Comparison of ENCODE assay signal across 21 cellular contexts in genomic region chrX:104330966-104331365, GRCh38.
DNase-seq lines count a peak whose midpoint lies in the region; ATAC-seq and TF ChIP-seq lines count a peak whose summit lies in the region.
"Had no signal": no experiment of that assay in that cellular context is flagged by ENCODE, and none has a peak within 500 bp of the region (broad histone marks: within the 10 kb centered on the region; RNA-seq: fewer than 3 reads in every experiment).

No MANE protein-coding gene starts in this region.

- no peaks in the 10 kb centered on the region for H3K36me3 ChIP-seq in GM23248 (ENCODE audit: low read depth)
- H3K36me3 ChIP-seq in skeletal muscle satellite cell (ENCODE audit: insufficient read depth, low read length): no peaks in the 10 kb centered on the region
- no peaks in the 10 kb centered on the region for H3K36me3 ChIP-seq in heart right ventricle
- H3K36me3 ChIP-seq: esophagus muscularis mucosa, pancreas, spleen, transverse colon had no signal

- peak overlapping the region; percentile 84 for H3K27ac ChIP-seq in GM23248
- H3K27ac ChIP-seq in heart right ventricle: no peak overlapping the region
- H3K27ac ChIP-seq: esophagus muscularis mucosa, pancreas, spleen, transverse colon had no signal

- H3K9me2 ChIP-seq in GM23248 (ENCODE audit: insufficient read depth): no peaks in the 10 kb centered on the region

- WGBS in GM23248 (ENCODE audit: low coverage in 1 of 2, low lambda C conversion rate in 2 of 2, missing lambda C conversion rate in 2 of 2), 2 experiments: 27 to 37% methylated on average over 1 of the region's 1 CpG
- WGBS in heart right ventricle, 2 donors: 91 to 93% methylated on average over 1 of the region's 1 CpG

- no peaks in the 10 kb centered on the region for H3K27me3 ChIP-seq in GM23248 (replicated peaks; ENCODE audit: insufficient read depth)
- H3K27me3 ChIP-seq in skeletal muscle satellite cell (ENCODE audit: control insufficient read depth, insufficient read depth, low read length): no peaks in the 10 kb centered on the region
- H3K27me3 ChIP-seq in heart right ventricle: peaks cover 0 to 38% (median 0%) of the 10 kb centered on the region in 7 donors
- H3K27me3 ChIP-seq: esophagus muscularis mucosa, transverse colon had no signal

- peak; percentile 71 for DNase-seq in GM23248
- peak; percentile 15 to 73 for DNase-seq in SW 1271 (lab: John Stamatoyannopoulos, UW)
- peak; percentile 57 for DNase-seq in fibroblast of peridontal ligament (ENCODE audit: extremely low read depth)
- no peak for DNase-seq in NOMO-1 treated with DMSO at 0.1 percent for 48 hours (lab: John Stamatoyannopoulos, UW; ENCODE audit: unreplicated experiment)
- no peak for DNase-seq in left ventricle myocardium superior
- DNase-seq in heart right ventricle: no peak
- no peak for DNase-seq in NCI-H1092 treated with DMSO at 0.1 percent for 48 hours (lab: John Stamatoyannopoulos, UW)
- DNase-seq: activated CD4-positive, CD25-positive, alpha-beta regulatory T cell; activated effector memory CD4-positive, alpha-beta T cell treated with Interleukin-2 at 50 U/mL for 16 hours; CD4-positive, CD25-positive, alpha-beta regulatory T cell; Karpas-422; NCI-H146; NCI-H345; pancreas; Right ventricle myocardium superior; spleen; transverse colon had no signal

- no peak overlapping the region for H2AFZ ChIP-seq in GM23248

- no peak for TF ChIP-seq CTCF in heart right ventricle (IDR thresholded peaks at IDR 0.05)

- H3K4me2 ChIP-seq in GM23248 (ENCODE audit: unreplicated experiment) (peak overlapping the region; percentile 65), skeletal muscle satellite cell (ENCODE audit: low read length) (peak overlapping the region; percentile 43)

- H4K20me1 ChIP-seq in GM23248 (ENCODE audit: insufficient read depth): no peaks in the 10 kb centered on the region

- H3K9ac ChIP-seq in GM23248: peak overlapping the region; percentile 48; the same call in 1 of the 2 replicates
- H3K9ac ChIP-seq in skeletal muscle satellite cell (ENCODE audit: low read depth, low read length): peak overlapping the region; percentile 56

- H3K4me3 ChIP-seq in GM23248 (0 out of 2 replicates have a peak overlapping the region, but pooled peaks have one; percentile 17), skeletal muscle satellite cell (ENCODE audit: low read length) (no peak overlapping the region), heart right ventricle (no peak overlapping the region)
- H3K4me3 ChIP-seq: esophagus muscularis mucosa, pancreas, spleen, transverse colon had no signal

- peaks cover 51% of the 10 kb centered on the region for H3K4me1 ChIP-seq in GM23248 (ENCODE audit: insufficient read depth)
- H3K4me1 ChIP-seq in skeletal muscle satellite cell (ENCODE audit: control insufficient read depth, insufficient read depth, low read length): peaks cover 34% of the 10 kb centered on the region
- no peaks in the 10 kb centered on the region for H3K4me1 ChIP-seq in heart right ventricle
- H3K4me1 ChIP-seq: esophagus muscularis mucosa, pancreas, spleen, transverse colon had no signal

- peaks cover 38% of the 10 kb centered on the region for H3F3A ChIP-seq in GM23248 (ENCODE audit: insufficient read depth)

- intact Hi-C loops in left ventricle myocardium superior (cut with micrococcal nuclease): no loop called here
- intact Hi-C loops in heart right ventricle (cut with DNase I): no loop called here

- H3K9me3 ChIP-seq in GM23248 (ENCODE audit: low read depth) (no peaks in the 10 kb centered on the region), skeletal muscle satellite cell (replicated peaks; ENCODE audit: low read length) (no peaks in the 10 kb centered on the region), heart right ventricle (no peaks in the 10 kb centered on the region)
- H3K9me3 ChIP-seq: esophagus muscularis mucosa, pancreas, spleen, transverse colon had no signal

- ATAC-seq in left ventricle myocardium superior (no peak), heart right ventricle (no peak)
- ATAC-seq: left lobe of liver; pancreas; stimulated activated memory B cell treated with anti-CD40 and anti-IgM and Interleukin-4, amounts not matched to agents 10 μg/mL and 1 μg/mL and 100 μg/mL, for 72 hours had no signal

- in situ Hi-C loops in GM23248 (cut with MboI): no loop called here

- no peaks in the 10 kb centered on the region for H3K79me2 ChIP-seq in GM23248 (ENCODE audit: insufficient read depth)

Comparison
In these comparisons a context has a peak if more than half of its experiments do, and no peak if none do; other contexts are left out.
1. DNase-seq: peak in GM23248 (single experiment), SW 1271 (2 of 2) and fibroblast of peridontal ligament (single experiment); none in NOMO-1 treated with DMSO at 0.1 percent for 48 hours (single experiment), left ventricle myocardium superior (single experiment), heart right ventricle (0 of 2) and NCI-H1092 treated with DMSO at 0.1 percent for 48 hours (single experiment).